Comparison of ENCODE assay signal across 8 cellular contexts in the genomic region with DNA sequence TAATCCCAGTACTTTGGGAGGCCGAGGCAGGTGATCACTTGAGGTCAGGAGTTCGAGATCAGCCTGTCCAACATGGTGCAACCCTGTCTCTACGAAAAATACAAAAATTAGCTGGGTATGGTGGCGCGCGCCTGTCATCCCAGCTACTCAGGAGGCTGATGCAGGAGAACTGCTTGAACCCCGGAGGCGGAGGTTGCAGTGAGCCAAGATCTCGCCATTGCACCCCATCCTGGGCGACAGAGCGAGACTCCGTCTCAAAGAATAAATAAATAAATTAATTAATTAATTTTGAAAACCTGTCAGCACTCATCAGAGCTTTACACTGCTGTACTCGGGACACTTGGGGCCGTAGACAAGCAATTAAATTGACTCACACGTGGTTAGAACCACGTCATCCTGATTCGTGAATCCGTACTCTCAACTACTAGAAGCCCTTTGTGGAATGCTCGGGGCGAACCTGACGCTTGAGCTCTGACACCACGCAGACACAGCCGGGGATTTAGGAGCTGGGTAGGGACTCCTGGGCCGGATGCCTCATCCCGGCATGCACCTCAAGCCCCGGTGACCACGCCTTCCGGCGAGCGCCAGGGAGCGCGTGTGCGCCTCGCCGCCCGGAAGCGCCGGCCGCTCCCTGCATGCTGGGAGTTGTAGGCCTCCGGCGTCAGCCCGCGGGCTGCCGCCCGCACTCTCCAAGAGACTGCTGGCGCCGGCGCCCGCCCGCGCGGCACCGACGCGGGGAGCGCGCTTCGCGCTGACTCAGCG. TPM values are rescaled to one million over a fixed set of nuclear protein-coding genes. Genes with fewer than 3 reads are reported as not detected.
DNase-seq lines count a peak whose midpoint lies in the region; ATAC-seq and TF ChIP-seq lines count a peak whose summit lies in the region.

Gene XPOT, plus strand, starts transcription at position 685 of the 762 bp plus-strand sequence. CDS start 5,644 bp downstream, outside the sequence.

- peak within 1 kb of the TSS; percentile 96 for H3K27ac Mint-ChIP-seq in activated B cell treated with CpG ODN at 0.5 μM for 24 hours

- intact Hi-C loops in activated B cell treated with CpG ODN at 0.5 μM for 24 hours (cut with micrococcal nuclease) = loop anchor here (1.0 to 5.0 kb wide), 7 partner anchors 48 to 1802 kb away; partner anchors contain the start of genes GNS, KICS2, RXYLT1 and TBK1

- H3K9me3 Mint-ChIP-seq in activated B cell treated with CpG ODN at 0.5 μM for 24 hours = no peaks in the 10 kb centered on the region

- H3K36me3 Mint-ChIP-seq in activated B cell treated with CpG ODN at 0.5 μM for 24 hours (ENCODE audit: low read depth) = peaks cover 9% of the 10 kb centered on the region

- peak within 1 kb of the TSS; percentile 96 for H3K4me3 Mint-ChIP-seq in activated B cell treated with CpG ODN at 0.5 μM for 24 hours

- H3K4me1 Mint-ChIP-seq in activated B cell treated with CpG ODN at 0.5 μM for 24 hours = peaks cover 16% of the 10 kb centered on the region

- CTCF ChIA-PET in activated B cell treated with CpG ODN at 0.5 μM for 24 hours (lab: Charles Lee) = no interaction called here

- POLR2A ChIA-PET in activated B cell treated with CpG ODN at 0.5 μM for 24 hours (lab: Charles Lee) = interaction anchor here (0.6 to 1.5 kb wide), 8 partner anchors 23 to 1765 kb away, joined by 3 to 6 read pairs (median 4); partner anchors contain the start of genes KICS2 and LEMD3

- H3K27me3 Mint-ChIP-seq in activated B cell treated with CpG ODN at 0.5 μM for 24 hours = peaks cover 3% of the 10 kb centered on the region

- ATAC-seq in GM19025 (IDR thresholded peaks at IDR 0.05; ENCODE audit: low read depth, unreplicated experiment) (peak; percentile 96), HG03280 (IDR thresholded peaks at IDR 0.05; ENCODE audit: unreplicated experiment) (peak; percentile 93), activated B cell treated with CpG ODN at 0.5 μM for 24 hours (ENCODE audit: low read depth) (peak; percentile 91)

- TF ChIP-seq CTCF in AG09319 (IDR thresholded peaks at IDR 0.05; ENCODE audit: low read depth, low read length) = no peak
- TF ChIP-seq CTCF in activated B cell treated with CpG ODN at 0.5 μM for 24 hours (IDR thresholded peaks at IDR 0.05) = no peak

- DNase-seq in AG09319 (ENCODE audit: extremely low read depth, low read depth) (peak; percentile 94), NCI-H345 (lab: John Stamatoyannopoulos, UW) (peak; percentile 97), activated B cell treated with CpG ODN at 0.5 μM for 24 hours (peak; percentile 88), inferior parietal cortex (ENCODE audit: extremely low spot score) (peak; percentile 94)
- peak; percentile 94 for DNase-seq in central memory CD4-positive, alpha-beta T cell
- peak; percentile 88 for DNase-seq in stimulated activated CD4-positive, alpha-beta T cell treated with anti-CD3 and anti-CD28 coated beads, Interleukin-12 subunit alpha, Interleukin-12 subunit beta, amount 100 ng/mL, for 4 hours

RNA-seq across cellular contexts. Expression of gene XPOT, which starts in this region (rescaled TPM):
- total RNA-seq in activated B cell treated with CpG ODN at 0.5 μM for 24 hours = 81.3 and 96.2 TPM in 2 replicates

Comparison
In these comparisons a context has a peak if more than half of its experiments do, and no peak if none do; other contexts are left out.
1. Peak in every context shown above with its lines: DNase-seq and ATAC-seq.